7 cellular contexts compared by ENCODE assay signal in genomic region chr2:131075578-131075977, GRCh38. TPM values are rescaled to one million over a fixed set of nuclear protein-coding genes. Genes with fewer than 3 reads are reported as not detected.
DNase-seq lines count a peak whose midpoint lies in the region; ATAC-seq and TF ChIP-seq lines count a peak whose summit lies in the region.
"Not testable (repeated sequence)": the region's sequence is repeated elsewhere in the genome, so short reads cannot be mapped to it uniquely, and the experiment has no call there.

No MANE protein-coding gene starts in this region.

- not testable (repeated sequence) for H2BK15ac ChIP-seq in mesenchymal stem cell (ENCODE audit: low read depth, poor library complexity, severe bottlenecking); neuronal stem cell (ENCODE audit: low read length)

- H3K79me2 ChIP-seq in smooth muscle cell (ENCODE audit: low read depth), result peaks cover 90% of the 10 kb centered on the region

- H3K18ac ChIP-seq in mesenchymal stem cell (ENCODE audit: low read depth in 1 of 2, low read length in 2 of 2); neuronal stem cell (ENCODE audit: low read length): not testable (repeated sequence)

- CTCF ChIA-PET in activated naive CD4-positive, alpha-beta T cell treated with anti-CD3 and anti-CD28 coated beads for 36 hours (lab: Charles Lee), result not testable (repeated sequence)

- H2BK120ac ChIP-seq in mesenchymal stem cell (ENCODE audit: low read depth, low read length); neuronal stem cell (ENCODE audit: low read depth, low read length): not testable (repeated sequence)

- H3K14ac ChIP-seq in mesenchymal stem cell (ENCODE audit: low read length in 2 of 2), result not testable (repeated sequence)
- H3K14ac ChIP-seq in neuronal stem cell (ENCODE audit: low read length), result peak overlapping the region; percentile 31

- H2BK5ac ChIP-seq in mesenchymal stem cell (ENCODE audit: low read depth, low read length, poor library complexity, severe bottlenecking); neuronal stem cell (ENCODE audit: low read length): not testable (repeated sequence)

- peak overlapping the region; percentile 78 for H3K27ac Mint-ChIP-seq in T-helper 17 cell
- H3K27ac Mint-ChIP-seq in activated naive CD4-positive, alpha-beta T cell treated with anti-CD3 and anti-CD28 coated beads for 36 hours, result peak overlapping the region; percentile 30
- H3K27ac Mint-ChIP-seq in endothelial cell (ENCODE audit: unreplicated experiment), result peak overlapping the region; percentile 58

- H3K4me1 ChIP-seq in mesenchymal stem cell (ENCODE audit: control insufficient read depth, insufficient read depth, low read depth, low read length); neuronal stem cell (ENCODE audit: control insufficient read depth in 2 of 2, insufficient read depth in 1 of 2, low read depth in 1 of 2, low read length in 2 of 2); smooth muscle cell (ENCODE audit: low read depth): not testable (repeated sequence)
- H3K4me1 ChIP-seq in subcutaneous abdominal adipose tissue (ENCODE audit: control insufficient read depth in 5 of 5, insufficient read depth in 5 of 5, low read length in 5 of 5), result peaks cover 5 to 42% (median 29%) of the 10 kb centered on the region in 5 donors

- H4K8ac ChIP-seq in mesenchymal stem cell (ENCODE audit: low read length), result not testable (repeated sequence)
- H4K8ac ChIP-seq in neuronal stem cell (ENCODE audit: low read depth, low read length), result peak overlapping the region; percentile 95

- H3K4ac ChIP-seq in mesenchymal stem cell (ENCODE audit: low read depth in 1 of 2, low read length in 2 of 2); neuronal stem cell (ENCODE audit: low read length): not testable (repeated sequence)

- intact Hi-C loops in activated naive CD4-positive, alpha-beta T cell treated with anti-CD3 and anti-CD28 coated beads for 36 hours (cut with micrococcal nuclease), result not testable (repeated sequence)

- 97% methylated on average over 13 of the region's 15 CpGs for WGBS in mesenchymal stem cell
- WGBS in neuronal stem cell (ENCODE audit: extremely low coverage in 2 of 2, insufficient read length in 2 of 2, insufficient replicate concordance in 1 of 2), 2 donors, result no CpG with 5 or more reads among the region's 15 CpGs
- 84% methylated on average over 15 of the region's 15 CpGs for WGBS in smooth muscle cell (ENCODE audit: low lambda C conversion rate)

- H3K27me3 Mint-ChIP-seq in T-helper 17 cell; activated naive CD4-positive, alpha-beta T cell treated with anti-CD3 and anti-CD28 coated beads for 36 hours (ENCODE audit: low read depth); endothelial cell (ENCODE audit: unreplicated experiment): not testable (repeated sequence)

- not testable (repeated sequence) for H3K4me2 ChIP-seq in mesenchymal stem cell (ENCODE audit: low read length, poor library complexity, severe bottlenecking); neuronal stem cell (ENCODE audit: insufficient read depth, low read length, poor library complexity, severe bottlenecking); smooth muscle cell

- not testable (repeated sequence) for H2AFZ ChIP-seq in mesenchymal stem cell (ENCODE audit: low read depth, low read length); neuronal stem cell (ENCODE audit: low read length); smooth muscle cell (ENCODE audit: low read depth)

- H3K27me3 ChIP-seq in mesenchymal stem cell (ENCODE audit: control insufficient read depth in 1 of 2, insufficient read depth in 1 of 2, low read length in 2 of 2); neuronal stem cell (ENCODE audit: control insufficient read depth in 3 of 3, insufficient read depth in 3 of 3, low read depth in 1 of 3, low read length in 3 of 3); smooth muscle cell (ENCODE audit: low read depth); subcutaneous abdominal adipose tissue (ENCODE audit: control insufficient read depth in 5 of 5, insufficient read depth in 4 of 5, low read length in 5 of 5): not testable (repeated sequence)

- not testable (repeated sequence) for TF ChIP-seq CTCF in endothelial cell (IDR thresholded peaks at IDR 0.05; ENCODE audit: unreplicated experiment); smooth muscle cell (IDR thresholded peaks at IDR 0.05; ENCODE audit: borderline replicate concordance, insufficient read depth, poor library complexity, severe bottlenecking)

- H3K27ac ChIP-seq in mesenchymal stem cell (ENCODE audit: low read length, poor library complexity, severe bottlenecking), result not testable (repeated sequence)
- peak overlapping the region; percentile 36 for H3K27ac ChIP-seq in neuronal stem cell (replicated peaks; ENCODE audit: low read length)
- peak overlapping the region; percentile 65 for H3K27ac ChIP-seq in smooth muscle cell (ENCODE audit: low read depth)
- peak overlapping the region; percentile 87 for H3K27ac ChIP-seq in subcutaneous abdominal adipose tissue (ENCODE audit: low read depth, low read length)

- H3K4me3 Mint-ChIP-seq in T-helper 17 cell; activated naive CD4-positive, alpha-beta T cell treated with anti-CD3 and anti-CD28 coated beads for 36 hours; endothelial cell (ENCODE audit: unreplicated experiment): not testable (repeated sequence)

- not testable (repeated sequence) for DNase-seq in T-helper 17 cell; activated naive CD4-positive, alpha-beta T cell treated with anti-CD3 and anti-CD28 coated beads for 36 hours; endothelial cell (ENCODE audit: low spot score); mesenchymal stem cell; neuronal stem cell (ENCODE audit: low spot score); smooth muscle cell (lab: John Stamatoyannopoulos, UW; ENCODE audit: unreplicated experiment)

- H3K23ac ChIP-seq in mesenchymal stem cell (ENCODE audit: low read length in 2 of 2), result not testable (repeated sequence)
- H3K23ac ChIP-seq in neuronal stem cell (ENCODE audit: low read depth, low read length, poor library complexity), result peak overlapping the region; percentile 53

- H3K9ac ChIP-seq in mesenchymal stem cell (ENCODE audit: low read length); neuronal stem cell (ENCODE audit: low read depth, low read length, poor library complexity); smooth muscle cell (ENCODE audit: low read depth): not testable (repeated sequence)
- peak overlapping the region in 1 of 5 donors; percentile 47 for H3K9ac ChIP-seq in subcutaneous abdominal adipose tissue (ENCODE audit: low read length in 5 of 5)

- H4K20me1 ChIP-seq in smooth muscle cell (ENCODE audit: low read depth), result peaks cover 100% of the 10 kb centered on the region

- H3K36me3 Mint-ChIP-seq in T-helper 17 cell (ENCODE audit: low read depth), result peaks cover 22% of the 10 kb centered on the region
- peaks cover 45% of the 10 kb centered on the region for H3K36me3 Mint-ChIP-seq in activated naive CD4-positive, alpha-beta T cell treated with anti-CD3 and anti-CD28 coated beads for 36 hours (ENCODE audit: low read depth)
- H3K36me3 Mint-ChIP-seq in endothelial cell (ENCODE audit: low read depth, unreplicated experiment), result peaks cover 40% of the 10 kb centered on the region

- not testable (repeated sequence) for ATAC-seq in T-helper 17 cell

- H3K9me3 Mint-ChIP-seq in activated naive CD4-positive, alpha-beta T cell treated with anti-CD3 and anti-CD28 coated beads for 36 hours; endothelial cell (ENCODE audit: unreplicated experiment): not testable (repeated sequence)

- H3K36me3 ChIP-seq in mesenchymal stem cell (ENCODE audit: control insufficient read depth in 1 of 2, insufficient read depth in 2 of 2, low read depth in 1 of 2, low read length in 2 of 2) (peaks cover 63 to 84% of the 10 kb centered on the region in 2 experiments), neuronal stem cell (replicated peaks in 1 of 2; ENCODE audit: control insufficient read depth in 2 of 2, insufficient read depth in 2 of 2, low read length in 2 of 2) (peaks cover 36 to 99% of the 10 kb centered on the region in 2 donors), subcutaneous abdominal adipose tissue (ENCODE audit: control insufficient read depth in 5 of 5, insufficient read depth in 5 of 5, low read length in 5 of 5) (peaks cover 17 to 77% (median 53%) of the 10 kb centered on the region in 5 donors)
- not testable (repeated sequence) for H3K36me3 ChIP-seq in smooth muscle cell (ENCODE audit: low read depth)

- H3K79me1 ChIP-seq in mesenchymal stem cell (replicated peaks; ENCODE audit: low read length, poor library complexity, severe bottlenecking), result peaks cover 24% of the 10 kb centered on the region
- peaks cover 14% of the 10 kb centered on the region for H3K79me1 ChIP-seq in neuronal stem cell (ENCODE audit: low read depth, low read length)

- H3K9me3 ChIP-seq in T-helper 17 cell (ENCODE audit: control insufficient read depth, low read length, poor library complexity, severe bottlenecking); mesenchymal stem cell (ENCODE audit: control insufficient read depth, low read length); neuronal stem cell (replicated peaks in 1 of 2; ENCODE audit: control insufficient read depth in 2 of 2, insufficient read depth in 1 of 2, low read depth in 1 of 2, low read length in 2 of 2); smooth muscle cell (replicated peaks; ENCODE audit: low read depth); subcutaneous abdominal adipose tissue (ENCODE audit: control insufficient read depth in 5 of 5, low read length in 5 of 5): not testable (repeated sequence)

- H3K4me1 Mint-ChIP-seq in T-helper 17 cell, result peaks cover 36% of the 10 kb centered on the region
- H3K4me1 Mint-ChIP-seq in activated naive CD4-positive, alpha-beta T cell treated with anti-CD3 and anti-CD28 coated beads for 36 hours (ENCODE audit: low read depth), result peaks cover 38% of the 10 kb centered on the region
- not testable (repeated sequence) for H3K4me1 Mint-ChIP-seq in endothelial cell (ENCODE audit: unreplicated experiment)

- not testable (repeated sequence) for H2AK5ac ChIP-seq in mesenchymal stem cell (ENCODE audit: low read length, severe bottlenecking); neuronal stem cell (ENCODE audit: low read depth, low read length)

- peak overlapping the region; percentile 2 to 11 for H2BK12ac ChIP-seq in mesenchymal stem cell (ENCODE audit: low read length in 2 of 2)
- not testable (repeated sequence) for H2BK12ac ChIP-seq in neuronal stem cell (ENCODE audit: low read length)

- H4K91ac ChIP-seq in mesenchymal stem cell (ENCODE audit: low read length); neuronal stem cell (ENCODE audit: low read depth, low read length, poor library complexity): not testable (repeated sequence)

- H3K4me3 ChIP-seq in mesenchymal stem cell (ENCODE audit: insufficient read depth in 1 of 2, low read depth in 1 of 2, low read length in 2 of 2); neuronal stem cell (ENCODE audit: low read length in 2 of 2); smooth muscle cell; subcutaneous abdominal adipose tissue (ENCODE audit: low read depth in 1 of 5, low read length in 5 of 5): not testable (repeated sequence)

- peaks cover 19% of the 10 kb centered on the region for H3F3A ChIP-seq in smooth muscle cell (ENCODE audit: low read depth)

RNA-seq across cellular contexts. Expression of gene FAM168B, which starts 17.7 kb away (rescaled TPM):
- total RNA-seq in T-helper 17 cell (10 to 100 TPM; 56.1 to 71.2 TPM), endothelial cell (ENCODE audit: unreplicated experiment) (72.0 TPM), smooth muscle cell (113 and 117 TPM in 2 replicates)
- 10 to 100 TPM; 52.7 to 55.0 TPM for total RNA-seq in activated naive CD4-positive, alpha-beta T cell treated with anti-CD3 and anti-CD28 coated beads for 36 hours
- 108 TPM for polyA plus RNA-seq in mesenchymal stem cell (2013, experiment 1 of 2)
- polyA plus RNA-seq in mesenchymal stem cell (2013, experiment 2 of 2), result 105 TPM
- 73.9 TPM for polyA plus RNA-seq in neuronal stem cell (2013, experiment 1 of 2)
- 72.7 TPM for polyA plus RNA-seq in neuronal stem cell (2013, experiment 2 of 2)
- polyA plus RNA-seq in smooth muscle cell, result 46.6 and 54.1 TPM in 2 replicates

RNA-seq across cellular contexts. Expression of gene PLEKHB2, which starts 29.6 kb away (rescaled TPM):
- 10 to 100 TPM; 68.1 to 72.6 TPM for total RNA-seq in T-helper 17 cell
- total RNA-seq in activated naive CD4-positive, alpha-beta T cell treated with anti-CD3 and anti-CD28 coated beads for 36 hours, result 10 to 100 TPM; 43.4 to 43.9 TPM
- total RNA-seq in endothelial cell (ENCODE audit: unreplicated experiment), result 59.2 TPM
- polyA plus RNA-seq in mesenchymal stem cell (2013, experiment 1 of 2), result 58.0 TPM
- 59.1 TPM for polyA plus RNA-seq in mesenchymal stem cell (2013, experiment 2 of 2)
- 30.4 TPM for polyA plus RNA-seq in neuronal stem cell (2013, experiment 1 of 2)
- 31.1 TPM for polyA plus RNA-seq in neuronal stem cell (2013, experiment 2 of 2)
- total RNA-seq in smooth muscle cell, result 33.6 and 51.2 TPM in 2 replicates
- 25.7 and 32.5 TPM in 2 replicates for polyA plus RNA-seq in smooth muscle cell
